ENCODE assay signal across 9 cellular contexts in genomic region chr17:5501725-5502124, GRCh38. TPM values are rescaled to one million over a fixed set of nuclear protein-coding genes. Genes with fewer than 3 reads are reported as not detected.
DNase-seq lines count a peak whose midpoint lies in the region; ATAC-seq and TF ChIP-seq lines count a peak whose summit lies in the region.
"Had no signal": no experiment of that assay in that cellular context is flagged by ENCODE, and none has a peak within 500 bp of the region (broad histone marks: within the 10 kb centered on the region; RNA-seq: fewer than 3 reads in every experiment).

No MANE protein-coding gene starts in this region.

- intact Hi-C loops in uterus (cut with DNase I; ENCODE audit: low total_unique reads) = no loop called here

- no peak for ATAC-seq in activated naive CD8-positive, alpha-beta T cell treated with anti-CD3 and anti-CD28 coated beads, Interleukin-2, amount 50 U/mL, for 24 hours
- no peak for ATAC-seq in naive thymus-derived CD8-positive, alpha-beta T cell
- no peak for ATAC-seq in GM21786 (IDR thresholded peaks at IDR 0.05; ENCODE audit: unreplicated experiment)
- ATAC-seq: Panc1 had no signal

- no peaks in the 10 kb centered on the region for H3K36me3 Mint-ChIP-seq in activated naive CD8-positive, alpha-beta T cell
- H3K36me3 Mint-ChIP-seq in activated naive CD8-positive, alpha-beta T cell treated with anti-CD3 and anti-CD28 coated beads for 36 hours = no peaks in the 10 kb centered on the region
- H3K36me3 Mint-ChIP-seq in activated naive CD8-positive, alpha-beta T cell treated with anti-CD3 and anti-CD28 coated beads, Interleukin-2, amount 50 U/mL, for 24 hours (ENCODE audit: low read depth) = no peaks in the 10 kb centered on the region
- H3K36me3 Mint-ChIP-seq in naive thymus-derived CD8-positive, alpha-beta T cell = peaks cover 0 to 46% (median 2%) of the 10 kb centered on the region in 3 donors

- no peak for TF ChIP-seq CTCF in uterus (IDR thresholded peaks at IDR 0.05)

- H3K27me3 Mint-ChIP-seq in activated naive CD8-positive, alpha-beta T cell = no peaks in the 10 kb centered on the region
- no peaks in the 10 kb centered on the region for H3K27me3 Mint-ChIP-seq in activated naive CD8-positive, alpha-beta T cell treated with anti-CD3 and anti-CD28 coated beads for 36 hours
- H3K27me3 Mint-ChIP-seq in activated naive CD8-positive, alpha-beta T cell treated with anti-CD3 and anti-CD28 coated beads, Interleukin-2, amount 50 U/mL, for 24 hours = no peaks in the 10 kb centered on the region
- no peaks in the 10 kb centered on the region for H3K27me3 Mint-ChIP-seq in naive thymus-derived CD8-positive, alpha-beta T cell

- TF ChIP-seq POLR2A in uterus (IDR thresholded peaks at IDR 0.05) = no peak

- H3K9me3 ChIP-seq in uterus = no peaks in the 10 kb centered on the region

- H3K4me1 ChIP-seq in uterus = peaks cover 0 to 7% of the 10 kb centered on the region in 2 donors

- POLR2A ChIA-PET in naive thymus-derived CD8-positive, alpha-beta T cell (lab: Charles Lee) = interaction anchor here (1.0 to 6.4 kb wide), 3 partner anchors 10 to 78 kb away, joined by 3 to 63 read pairs (median 3); partner anchors contain the start of genes DERL2 and MIS12

- no peaks in the 10 kb centered on the region for H3K27me3 ChIP-seq in uterus

- peak overlapping the region; percentile 76 to 93 for H3K27ac ChIP-seq in uterus

- H3K9me3 Mint-ChIP-seq in activated naive CD8-positive, alpha-beta T cell (ENCODE audit: low read depth) = no peaks in the 10 kb centered on the region
- no peaks in the 10 kb centered on the region for H3K9me3 Mint-ChIP-seq in activated naive CD8-positive, alpha-beta T cell treated with anti-CD3 and anti-CD28 coated beads for 36 hours
- no peaks in the 10 kb centered on the region for H3K9me3 Mint-ChIP-seq in activated naive CD8-positive, alpha-beta T cell treated with anti-CD3 and anti-CD28 coated beads, Interleukin-2, amount 50 U/mL, for 24 hours
- H3K9me3 Mint-ChIP-seq in naive thymus-derived CD8-positive, alpha-beta T cell = no peaks in the 10 kb centered on the region

- H3K4me3 ChIP-seq in uterus = no peak overlapping the region

- H3K36me3 ChIP-seq in uterus = no peaks in the 10 kb centered on the region

- peak overlapping the region; percentile 77 for H3K27ac Mint-ChIP-seq in activated naive CD8-positive, alpha-beta T cell
- H3K27ac Mint-ChIP-seq in activated naive CD8-positive, alpha-beta T cell treated with anti-CD3 and anti-CD28 coated beads for 36 hours = no peak overlapping the region
- H3K27ac Mint-ChIP-seq in activated naive CD8-positive, alpha-beta T cell treated with anti-CD3 and anti-CD28 coated beads, Interleukin-2, amount 50 U/mL, for 24 hours = no peak overlapping the region
- peak overlapping the region; percentile 49 to 98 (median 89) for H3K27ac Mint-ChIP-seq in naive thymus-derived CD8-positive, alpha-beta T cell

- DNase-seq in activated naive CD8-positive, alpha-beta T cell treated with anti-CD3 and anti-CD28 coated beads for 36 hours = no peak
- DNase-seq in activated naive CD8-positive, alpha-beta T cell treated with anti-CD3 and anti-CD28 coated beads, Interleukin-2, amount 50 U/mL, for 24 hours = no peak
- no peak for DNase-seq in naive thymus-derived CD8-positive, alpha-beta T cell
- no peak for DNase-seq in uterus
- DNase-seq in NCI-H146 (lab: John Stamatoyannopoulos, UW) = no peak
- no peak for DNase-seq in middle frontal gyrus (ENCODE audit: extremely low spot score, low spot score)

- H3K4me1 Mint-ChIP-seq in activated naive CD8-positive, alpha-beta T cell (ENCODE audit: low read depth) = peaks cover 20% of the 10 kb centered on the region
- H3K4me1 Mint-ChIP-seq in activated naive CD8-positive, alpha-beta T cell treated with anti-CD3 and anti-CD28 coated beads for 36 hours = peaks cover 2% of the 10 kb centered on the region
- peaks cover 21% of the 10 kb centered on the region for H3K4me1 Mint-ChIP-seq in activated naive CD8-positive, alpha-beta T cell treated with anti-CD3 and anti-CD28 coated beads, Interleukin-2, amount 50 U/mL, for 24 hours
- peaks cover 9 to 26% (median 20%) of the 10 kb centered on the region in 4 donors for H3K4me1 Mint-ChIP-seq in naive thymus-derived CD8-positive, alpha-beta T cell

- peak overlapping the region; percentile 72 for H3K4me3 Mint-ChIP-seq in activated naive CD8-positive, alpha-beta T cell
- H3K4me3 Mint-ChIP-seq in activated naive CD8-positive, alpha-beta T cell treated with anti-CD3 and anti-CD28 coated beads for 36 hours = no peak overlapping the region
- peak overlapping the region; percentile 85 for H3K4me3 Mint-ChIP-seq in activated naive CD8-positive, alpha-beta T cell treated with anti-CD3 and anti-CD28 coated beads, Interleukin-2, amount 50 U/mL, for 24 hours
- H3K4me3 Mint-ChIP-seq in naive thymus-derived CD8-positive, alpha-beta T cell = peak overlapping the region; percentile 51 to 90 (median 72)

RNA-seq across cellular contexts. Expression of gene MIS12, which starts 15.4 kb away (rescaled TPM):
- 10 to 100 TPM; 44.3 to 45.5 TPM for total RNA-seq in activated naive CD8-positive, alpha-beta T cell treated with anti-CD3 and anti-CD28 coated beads for 36 hours
- total RNA-seq in naive thymus-derived CD8-positive, alpha-beta T cell = 10 to 100 TPM; 48.6 to 51.0 TPM
- polyA plus RNA-seq in naive thymus-derived CD8-positive, alpha-beta T cell = 10 to 100 TPM; 15.6 to 18.3 (median 16.6) TPM
- total RNA-seq in uterus = 10 to 100 TPM in 2 of 4 donors, 1 to 10 TPM in 2; 5.6 to 39.2 (median 13.4) TPM

RNA-seq across cellular contexts. Expression of gene DERL2, which starts 15.7 kb away (rescaled TPM):
- total RNA-seq in activated naive CD8-positive, alpha-beta T cell treated with anti-CD3 and anti-CD28 coated beads for 36 hours = 10 to 100 TPM; 71.8 to 77.6 TPM
- 10 to 100 TPM; 83.5 to 86.7 TPM for total RNA-seq in naive thymus-derived CD8-positive, alpha-beta T cell
- polyA plus RNA-seq in naive thymus-derived CD8-positive, alpha-beta T cell = 10 to 100 TPM; 56.5 to 74.1 (median 57.5) TPM
- 10 to 100 TPM; 10.2 to 61.4 (median 47.0) TPM for total RNA-seq in uterus

RNA-seq across cellular contexts. Expression of gene DHX33, which starts 32.9 kb away (rescaled TPM):
- total RNA-seq in activated naive CD8-positive, alpha-beta T cell treated with anti-CD3 and anti-CD28 coated beads for 36 hours = 10 to 100 TPM; 49.7 to 49.9 TPM
- total RNA-seq in naive thymus-derived CD8-positive, alpha-beta T cell = 10 to 100 TPM; 11.8 to 12.4 TPM
- polyA plus RNA-seq in naive thymus-derived CD8-positive, alpha-beta T cell = under 1 TPM; 0.52 to 0.82 (median 0.56) TPM
- total RNA-seq in uterus = 10 to 100 TPM in 2 of 4 donors, 1 to 10 TPM in 2; 7.4 to 15.7 (median 11.4) TPM

Comparison
In these comparisons a context has a peak if more than half of its experiments do, and no peak if none do; other contexts are left out.
1. H3K27ac Mint-ChIP-seq: peak in activated naive CD8-positive, alpha-beta T cell (single experiment) and naive thymus-derived CD8-positive, alpha-beta T cell (10 of 10); none in activated naive CD8-positive, alpha-beta T cell treated with anti-CD3 and anti-CD28 coated beads for 36 hours (single experiment) and activated naive CD8-positive, alpha-beta T cell treated with anti-CD3 and anti-CD28 coated beads, Interleukin-2, amount 50 U/mL, for 24 hours (single experiment).